8 cellular contexts compared by ENCODE assay signal in genomic region chr15:77418341-77419049, GRCh38. TPM values are rescaled to one million over a fixed set of nuclear protein-coding genes. Genes with fewer than 3 reads are reported as not detected.
A peak's percentile ranks its signal among the peaks of the same experiment; 100 is the strongest.
DNase-seq lines count a peak whose midpoint lies in the region; ATAC-seq and TF ChIP-seq lines count a peak whose summit lies in the region.

No MANE protein-coding gene starts in this region.

- H3K9me3 ChIP-seq in mucosa of descending colon = no peaks in the 10 kb centered on the region

- peaks cover 33% of the 10 kb centered on the region for H3K4me1 ChIP-seq in ACC112 (ENCODE audit: control insufficient read depth, insufficient read depth, low read length, unreplicated experiment)
- peaks cover 16% of the 10 kb centered on the region for H3K4me1 ChIP-seq in mucosa of descending colon (ENCODE audit: low read depth)

- peaks cover 85% of the 10 kb centered on the region for H3K79me2 ChIP-seq in ACC112 (ENCODE audit: control insufficient read depth, insufficient read depth, low read length, unreplicated experiment)

- peak overlapping the region; percentile 97 for H3K4me3 ChIP-seq in ACC112 (ENCODE audit: low read depth, low read length)
- peak overlapping the region; percentile 87 for H3K4me3 ChIP-seq in mucosa of descending colon

- intact Hi-C loops in mucosa of descending colon (cut with DNase I, micrococcal nuclease) = no loop called here

- H3K36me3 ChIP-seq in ACC112 (ENCODE audit: insufficient read depth, low read length) (no peaks in the 10 kb centered on the region), mucosa of descending colon (ENCODE audit: low read depth) (no peaks in the 10 kb centered on the region)

- ATAC-seq in mucosa of descending colon (no peak), GM21423 (IDR thresholded peaks at IDR 0.05; ENCODE audit: unreplicated experiment) (no peak)

- no peaks in the 10 kb centered on the region for H3K27me3 ChIP-seq in ACC112 (ENCODE audit: insufficient read depth, low read length)

- no peak overlapping the region for H2AFZ ChIP-seq in ACC112 (ENCODE audit: low read length, unreplicated experiment)

- H3K27ac ChIP-seq in ACC112 (ENCODE audit: low read depth, low read length) (peak overlapping the region; percentile 74), caudate nucleus (ENCODE audit: low read depth, low read length) (peak overlapping the region; percentile 53)

- no peak for TF ChIP-seq CTCF in mucosa of descending colon (IDR thresholded peaks at IDR 0.05)

- DNase-seq in HT1080 (ENCODE audit: low read depth) (peak; percentile 21), caudate nucleus (lab: John Stamatoyannopoulos, UW) (peak in 2 of 61 donors; percentile 24 to 26), mucosa of descending colon (no peak), NCI-H187 treated with DMSO at 0.1 percent for 48 hours (lab: John Stamatoyannopoulos, UW) (no peak), DMS114 treated with DMSO at 0.1 percent for 48 hours (lab: John Stamatoyannopoulos, UW; ENCODE audit: unreplicated experiment) (no peak), NK-92 (lab: John Stamatoyannopoulos, UW; ENCODE audit: unreplicated experiment) (no peak)

RNA-seq across cellular contexts. Expression of gene PEAK1, which starts 1.4 kb away (rescaled TPM):
- total RNA-seq in HT1080 (2014; rRNA removed; shearing (Covaris generic)) = 14.0 and 16.5 TPM in 2 replicates
- polyA plus RNA-seq in HT1080 (2015; cell fraction: cytosol; rRNA removed) = 7.9 and 12.7 TPM in 2 replicates
- polyA plus RNA-seq in HT1080 (2015; cell fraction: nucleus; rRNA removed) = 25.4 and 31.0 TPM in 2 replicates
- total RNA-seq in mucosa of descending colon = 10 to 100 TPM; 47.9 to 75.3 (median 65.7) TPM

RNA-seq across cellular contexts. Expression of gene HMG20A, which starts 2.2 kb away (rescaled TPM):
- total RNA-seq in HT1080 (2014; rRNA removed; shearing (Covaris generic)) = 27.7 and 34.1 TPM in 2 replicates
- polyA plus RNA-seq in HT1080 (2015; cell fraction: cytosol; rRNA removed) = 38.6 and 45.0 TPM in 2 replicates
- 65.5 TPM in 2 replicates for polyA plus RNA-seq in HT1080 (2015; cell fraction: nucleus; rRNA removed)
- 10 to 100 TPM; 27.5 to 37.1 (median 34.7) TPM for total RNA-seq in mucosa of descending colon
